ENCODE assay signal across 1 cellular context in the genomic region with DNA sequence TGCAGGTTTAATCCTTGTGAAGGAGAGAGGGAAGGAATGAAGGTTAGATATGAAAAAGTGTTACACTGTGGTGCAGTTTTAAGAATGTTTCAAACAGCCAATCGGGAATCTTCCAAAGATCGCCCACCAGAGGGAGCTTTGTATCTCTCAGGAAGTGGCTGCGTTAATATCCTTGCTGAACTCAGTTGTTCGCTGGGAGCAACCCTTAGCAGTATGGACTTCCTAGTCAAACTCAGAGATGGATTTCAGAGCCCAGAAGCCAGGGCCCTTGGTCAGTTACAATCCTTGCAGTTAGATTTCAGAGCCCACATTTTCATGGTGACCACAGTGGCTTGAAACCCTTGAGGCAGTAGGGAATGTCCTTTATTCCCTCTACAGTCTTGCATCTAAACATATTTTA.
TF ChIP-seq lines count a peak whose summit lies in the region.

No MANE protein-coding gene starts in this region.

TF ChIP-seq in H1, 55 proteins besides CTCF, POLR2A, EP300 and RAD21:
- TF ChIP-seq TAF1 (IDR thresholded peaks at IDR 0.05; ENCODE audit: low read depth, low read length) (no peak), SP1 (IDR thresholded peaks at IDR 0.05; ENCODE audit: low read depth, low read length) (peak; percentile 70; the same call in 1 of the 2 replicates)
